In the genomic region with DNA sequence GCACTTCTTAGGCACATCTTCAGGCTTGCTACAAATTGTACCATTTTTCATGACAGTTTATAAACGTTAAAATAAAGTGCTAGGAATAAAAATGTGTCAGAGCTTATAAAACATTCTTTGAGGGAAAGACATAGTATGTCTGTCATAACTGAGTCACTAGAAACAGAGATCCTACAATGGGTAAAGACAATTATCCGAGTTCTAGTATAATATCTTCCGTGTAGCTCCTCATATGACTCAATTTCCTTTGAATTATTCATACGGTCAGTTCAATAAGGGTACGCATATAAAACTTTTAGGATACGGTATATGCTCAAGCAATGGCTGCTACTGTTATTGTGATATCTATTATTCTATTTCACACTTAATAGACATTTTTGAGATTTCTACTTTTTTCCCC, we compare ENCODE assay signal across 21 cellular contexts.
"Had no signal": no experiment of that assay in that cellular context is flagged by ENCODE, and none has a peak within 500 bp of the region (broad histone marks: within the 10 kb centered on the region; RNA-seq: fewer than 3 reads in every experiment).

No MANE protein-coding gene starts in this region.

- H3K4me3 ChIP-seq: ascending aorta, PC-9, SK-N-MC had no signal

- ATAC-seq: activated CD8-positive, alpha-beta memory T cell treated with anti-CD3 and anti-CD28 coated beads, Interleukin-2, amount 10 ng/mL, durations not matched to agents 7 days and 5 days; Right ventricle myocardium inferior; T-cell; WTC11 had no signal

- H3K9ac ChIP-seq: KMS-11 had no signal

- H3K27me3 ChIP-seq: ascending aorta had no signal

- H3K9me3 ChIP-seq: ascending aorta had no signal

- DNase-seq: activated CD4-positive, alpha-beta T cell treated with anti-CD3 and anti-CD28 coated beads for 48 hours; activated CD4-positive, alpha-beta T cell treated with anti-CD3 and anti-CD28 coated beads, Interleukin-2, amount 50 U/mL, for 4 hours; activated CD4-positive, CD25-positive, alpha-beta regulatory T cell treated with anti-CD3 and anti-CD28 coated beads, Interleukin-2, amount 50 U/mL, for 72 hours; activated CD8-positive, alpha-beta memory T cell treated with anti-CD3 and anti-CD28 coated beads, Interleukin-2, amount 10 ng/mL, durations not matched to agents 7 days and 5 days; activated effector memory CD4-positive, alpha-beta T cell treated with Interleukin-2 at 50 U/mL for 16 hours; activated naive CD4-positive, alpha-beta T cell; activated T-cell treated with anti-CD3 and anti-CD28 coated beads, Interleukin-2, amount 50 U/mL, for 24 hours; amniotic stem cell; NCI-H1105 treated with DMSO at 0.1 percent for 48 hours; NCI-H1436 treated with DMSO at 0.1 percent for 48 hours; NCI-H187; NCI-H2081; NCI-H446; NCI-H524; PC-9; T-cell had no signal

- H3K27ac ChIP-seq: ascending aorta, KMS-11, PC-9, SK-N-MC had no signal

- H3K4me2 ChIP-seq: KMS-11, PC-9 had no signal

- H2AFZ ChIP-seq: PC-9 had no signal

- H3K36me3 ChIP-seq: ascending aorta had no signal

- H3K4me1 ChIP-seq: ascending aorta had no signal
